20 cellular contexts compared by ENCODE assay signal in the genomic region with DNA sequence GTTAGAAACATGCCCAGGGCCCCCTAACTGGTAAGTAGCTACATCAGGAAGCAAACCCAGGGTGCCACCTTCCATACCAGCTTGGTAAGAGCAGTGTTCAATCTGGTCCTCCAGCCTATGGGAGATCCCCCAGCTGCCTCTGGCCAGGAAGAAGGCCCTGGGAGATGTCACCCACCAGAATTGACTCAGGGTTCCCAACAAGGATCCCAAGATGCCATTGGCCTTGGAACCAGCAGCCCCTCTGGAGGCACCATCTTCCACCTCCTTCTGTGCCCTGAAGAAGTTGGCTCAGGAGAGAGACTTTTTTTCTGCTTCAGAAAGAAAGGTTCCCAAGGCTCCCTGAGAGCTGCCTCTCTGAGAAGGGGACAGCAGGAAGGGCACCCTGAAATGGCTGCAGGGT. TPM values are rescaled to one million over a fixed set of nuclear protein-coding genes. Genes with fewer than 3 reads are reported as not detected.
A peak's percentile ranks its signal among the peaks of the same experiment; 100 is the strongest.
DNase-seq lines count a peak whose midpoint lies in the region; ATAC-seq and TF ChIP-seq lines count a peak whose summit lies in the region.
"Had no signal": no experiment of that assay in that cellular context is flagged by ENCODE, and none has a peak within 500 bp of the region (broad histone marks: within the 10 kb centered on the region; RNA-seq: fewer than 3 reads in every experiment).

No MANE protein-coding gene starts in this region.

- no peaks in the 10 kb centered on the region for H3K27me3 ChIP-seq in heart right ventricle
- no peaks in the 10 kb centered on the region for H3K27me3 ChIP-seq in gastroesophageal sphincter
- no peaks in the 10 kb centered on the region for H3K27me3 ChIP-seq in trophoblast cell (ENCODE audit: insufficient read depth, low read length)
- H3K27me3 ChIP-seq in transverse colon, result no peaks in the 10 kb centered on the region

- H3K9me3 ChIP-seq in heart right ventricle (no peaks in the 10 kb centered on the region), gastroesophageal sphincter (peaks cover 0 to 5% (median 0%) of the 10 kb centered on the region in 3 donors), trophoblast cell (ENCODE audit: insufficient read depth, low read depth, low read length) (no peaks in the 10 kb centered on the region), transverse colon (no peaks in the 10 kb centered on the region)

- no peak overlapping the region for H3K4me2 ChIP-seq in trophoblast cell (ENCODE audit: low read length)

- H2AFZ ChIP-seq in trophoblast cell (ENCODE audit: insufficient read depth, low read length, poor library complexity), result no peak overlapping the region

- TF ChIP-seq POLR2A in gastroesophageal sphincter (IDR thresholded peaks at IDR 0.05) (no peak), transverse colon (IDR thresholded peaks at IDR 0.05) (peak; percentile 5)

- peaks cover 3 to 56% (median 14%) of the 10 kb centered on the region in 9 donors for H3K4me1 ChIP-seq in heart right ventricle
- peaks cover 0 to 54% (median 6%) of the 10 kb centered on the region in 3 donors for H3K4me1 ChIP-seq in gastroesophageal sphincter
- H3K4me1 ChIP-seq in trophoblast cell (ENCODE audit: control insufficient read depth in 1 of 2, insufficient read depth in 2 of 2, low read length in 2 of 2), result peaks cover 6 to 7% of the 10 kb centered on the region in 2 experiments
- peaks cover 3 to 20% (median 11%) of the 10 kb centered on the region in 4 donors for H3K4me1 ChIP-seq in transverse colon

- DNase-seq in Right ventricle myocardium inferior (ENCODE audit: missing footprints), result peak; percentile 17
- DNase-seq in heart right ventricle, result no peak
- no peak for DNase-seq in trophoblast cell
- no peak for DNase-seq in transverse colon
- no peak for DNase-seq in stimulated activated CD4-positive, alpha-beta T cell treated with anti-CD3 and anti-CD28 coated beads, Interleukin-4, amount 100 ng/mL, for 4 hours
- DNase-seq in stimulated activated naive CD4-positive, alpha-beta T cell (lab: John Stamatoyannopoulos, UW), result no peak
- no peak for DNase-seq in DMS53 (lab: John Stamatoyannopoulos, UW)
- DNase-seq: 8988T, C1 segment of cervical spinal cord, EL, Kasumi-1, MM.1S, NCI-H1048, NCI-H1436, NCI-H1930, NCI-H226, NCI-H510A treated with DMSO at 0.1 percent for 48 hours, NCI-H82 had no signal

- intact Hi-C loops in Right ventricle myocardium inferior (cut with DNase I), result no loop called here
- intact Hi-C loops in heart right ventricle (cut with DNase I), result loop anchor here in 3 of 10 donors (10.0 kb wide), 1 partner anchor 171 kb away; no protein-coding TSS in a partner anchor
- intact Hi-C loops in transverse colon (cut with DNase I; ENCODE audit: low total_unique reads), result no loop called here

- H4K91ac ChIP-seq in trophoblast cell (ENCODE audit: low read depth, low read length), result peak overlapping the region; percentile 27

- no peak overlapping the region for H3K27ac ChIP-seq in heart right ventricle
- H3K27ac ChIP-seq in gastroesophageal sphincter, result peak overlapping the region in 3 of 4 donors; percentile 93 to 95 (median 95)
- H3K27ac ChIP-seq in trophoblast cell (ENCODE audit: low read depth, low read length), result no peak overlapping the region
- peak overlapping the region; percentile 36 to 97 (median 93) for H3K27ac ChIP-seq in transverse colon

- H3K9ac ChIP-seq in trophoblast cell (ENCODE audit: low read length), result no peak overlapping the region

- H4K12ac ChIP-seq in trophoblast cell (ENCODE audit: low read depth, low read length), result no peak overlapping the region

- TF ChIP-seq EP300 in gastroesophageal sphincter (IDR thresholded peaks at IDR 0.05) (no peak), transverse colon (IDR thresholded peaks at IDR 0.05; ENCODE audit: low read depth) (no peak)

- peaks cover 9% of the 10 kb centered on the region for H3K79me1 ChIP-seq in trophoblast cell (ENCODE audit: low read length)

- no peak overlapping the region for H2BK12ac ChIP-seq in trophoblast cell (ENCODE audit: low read length)

- H3K36me3 ChIP-seq in heart right ventricle, result peaks cover 0 to 10% (median 0%) of the 10 kb centered on the region in 9 donors
- peaks cover 0 to 2% of the 10 kb centered on the region in 2 donors for H3K36me3 ChIP-seq in gastroesophageal sphincter
- peaks cover 3 to 7% of the 10 kb centered on the region in 2 experiments for H3K36me3 ChIP-seq in trophoblast cell (ENCODE audit: control insufficient read depth in 1 of 2, insufficient read depth in 2 of 2, low read length in 2 of 2)
- H3K36me3 ChIP-seq in transverse colon, result no peaks in the 10 kb centered on the region

- H2BK5ac ChIP-seq in trophoblast cell (ENCODE audit: low read depth, low read length, poor library complexity), result no peak overlapping the region

- H3K4ac ChIP-seq in trophoblast cell (ENCODE audit: low read depth, low read length), result no peak overlapping the region

- no peak overlapping the region for H3K18ac ChIP-seq in trophoblast cell (ENCODE audit: low read length)

- H3K79me2 ChIP-seq in trophoblast cell (ENCODE audit: control insufficient read depth, insufficient read depth, low read length, poor library complexity), result no peaks in the 10 kb centered on the region

- H4K8ac ChIP-seq in trophoblast cell (ENCODE audit: low read depth, low read length), result no peak overlapping the region

- H2BK120ac ChIP-seq in trophoblast cell (ENCODE audit: insufficient read depth, low read length, poor library complexity), result no peak overlapping the region

- no peak overlapping the region for H3K4me3 ChIP-seq in heart right ventricle
- no peak overlapping the region for H3K4me3 ChIP-seq in gastroesophageal sphincter
- no peak overlapping the region for H3K4me3 ChIP-seq in trophoblast cell (ENCODE audit: low read depth, low read length)
- no peak overlapping the region for H3K4me3 ChIP-seq in transverse colon

- TF ChIP-seq CTCF in heart right ventricle (IDR thresholded peaks at IDR 0.05) (no peak), gastroesophageal sphincter (IDR thresholded peaks at IDR 0.05) (no peak), transverse colon (IDR thresholded peaks at IDR 0.05) (no peak)

- H3K14ac ChIP-seq in trophoblast cell (ENCODE audit: low read length), result no peak overlapping the region

- H2AK5ac ChIP-seq in trophoblast cell (ENCODE audit: low read length), result no peak overlapping the region

- H3K23ac ChIP-seq in trophoblast cell (ENCODE audit: low read length), result no peak overlapping the region

- in situ Hi-C loops in transverse colon (cut with MboI; ENCODE audit: low pct_ligation_motif_present in 1 of 4, low pct_unique_long_range_greater_than_20kb in 1 of 4, low sequenced_read_pairs in 3 of 4), result loop anchor here in 3 of 4 donors (5.0 to 10.0 kb wide), 4 partner anchors 51 to 129 kb away; partner anchors contain the start of gene CSNK1A1 (in 1 of the 3)

- ATAC-seq in Right ventricle myocardium inferior (no peak), heart right ventricle (no peak), gastroesophageal sphincter (no peak)
- ATAC-seq: Panc1 had no signal

RNA-seq across cellular contexts. Expression of gene IL17B, which starts 56.6 kb away (rescaled TPM):
- total RNA-seq in Right ventricle myocardium inferior, result not detected
- total RNA-seq in heart right ventricle, result under 1 TPM in 2 of 10 donors, not detected in 8; 0.44 to 0.83 TPM
- under 1 TPM in 1 of 2 donors, not detected in 1; 0.57 TPM for polyA plus RNA-seq in heart right ventricle
- 1 to 10 TPM; 2.3 to 7.2 (median 4.0) TPM for total RNA-seq in gastroesophageal sphincter
- polyA plus RNA-seq in trophoblast cell (2013), result 0.25 and 0.26 TPM in 2 replicates
- not detected for total RNA-seq in transverse colon

Comparison
In these comparisons a context has a peak if more than half of its experiments do, and no peak if none do; other contexts are left out.
1. H3K27ac ChIP-seq: peak in gastroesophageal sphincter (3 of 4) and transverse colon (4 of 4); none in heart right ventricle (0 of 10) and trophoblast cell (single experiment).